8 cellular contexts compared by ENCODE assay signal in genomic region chr13:92976657-92977056, GRCh38.
"Had no signal": no experiment of that assay in that cellular context is flagged by ENCODE, and none has a peak within 500 bp of the region (broad histone marks: within the 10 kb centered on the region; RNA-seq: fewer than 3 reads in every experiment).

No MANE protein-coding gene starts in this region.

- DNase-seq: GM23248, GOT3, H7, HFFc6, KG1 had no signal

- H3K9ac ChIP-seq: GM23248 had no signal

- H3K9me3 ChIP-seq: HAP-1 had no signal

- H3K4me3 ChIP-seq: GM23248, HAP-1 had no signal

- H2AFZ ChIP-seq: GM23248 had no signal

- H3K36me3 ChIP-seq: HAP-1 had no signal

- H3K27ac ChIP-seq: GM23248, HL-60 had no signal

- ATAC-seq: HCT116 had no signal

- H3K4me1 ChIP-seq: HAP-1 had no signal
